ENCODE assay signal across 8 cellular contexts in the genomic region with DNA sequence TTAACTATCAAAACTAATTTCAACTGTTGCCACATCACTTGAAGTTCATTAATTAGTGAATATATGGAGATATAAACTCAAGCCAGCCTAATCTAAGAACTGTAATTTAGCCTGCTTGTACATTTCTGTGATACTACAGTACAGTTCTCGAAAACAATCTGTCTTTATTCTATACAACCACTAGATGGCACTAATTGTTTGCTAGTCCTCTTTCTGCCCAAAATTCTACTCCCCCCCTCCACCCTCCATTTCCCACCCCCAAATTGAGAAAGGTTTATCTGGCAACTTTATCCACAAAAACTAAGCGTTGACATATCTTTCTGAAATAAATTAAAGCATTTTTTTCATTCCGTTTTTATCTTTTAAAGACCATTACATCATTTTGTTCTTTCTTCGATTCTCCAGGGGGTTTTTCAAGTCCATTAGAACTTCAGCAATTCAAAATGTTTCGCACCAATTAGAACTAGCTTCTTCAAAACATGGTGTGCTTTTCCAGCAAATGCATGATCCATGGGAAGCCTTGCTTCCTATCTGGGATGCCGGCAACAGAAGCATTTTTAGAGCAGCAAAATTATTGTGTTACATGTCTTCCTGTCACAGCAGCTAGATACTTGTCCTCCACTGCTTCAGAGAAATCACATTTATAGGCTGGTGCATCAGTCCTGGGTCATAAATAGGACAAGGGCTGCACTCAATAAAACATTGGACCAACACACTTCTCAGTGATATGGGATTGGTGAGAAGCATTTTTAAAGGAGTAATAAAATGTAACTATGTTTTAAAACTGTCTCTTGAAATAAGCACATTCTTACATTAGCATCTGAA.
DNase-seq lines count a peak whose midpoint lies in the region; ATAC-seq and TF ChIP-seq lines count a peak whose summit lies in the region.

No MANE protein-coding gene starts in this region.

- no peak for TF ChIP-seq POLR2A in thyroid gland (IDR thresholded peaks at IDR 0.05)

- H3K4me1 ChIP-seq in thyroid gland, result no peaks in the 10 kb centered on the region

- DNase-seq in CD1c-positive myeloid dendritic cell (ENCODE audit: extremely low spot score), result peak; percentile 23
- DNase-seq in OCI-M1 (lab: John Stamatoyannopoulos, UW), result peak; percentile 35
- DNase-seq in foreskin fibroblast, result peak in 1 of 2 donors; percentile 28
- no peak for DNase-seq in thyroid gland
- no peak for DNase-seq in OCI-M2 (lab: John Stamatoyannopoulos, UW; ENCODE audit: unreplicated experiment)
- DNase-seq in GDM1 (lab: John Stamatoyannopoulos, UW), result no peak
- no peak for DNase-seq in dedifferentiated amniotic fluid mesenchymal stem cell (ENCODE audit: extremely low spot score)

- 32 to 33% methylated on average over 6 of the region's 6 CpGs for WGBS in thyroid gland, 2 donors

- peaks cover 4% of the 10 kb centered on the region for H3K27me3 ChIP-seq in thyroid gland

- H3K27ac ChIP-seq in thyroid gland, result no peak overlapping the region

- no peaks in the 10 kb centered on the region for H3K9me3 ChIP-seq in thyroid gland

- peak; percentile 41 for TF ChIP-seq CTCF in foreskin fibroblast (IDR thresholded peaks at IDR 0.05; ENCODE audit: low read depth, low read length)
- peak in 5 of 6 experiments; percentile 27 to 66 (median 49) for TF ChIP-seq CTCF in thyroid gland (IDR thresholded peaks at IDR 0.05)

- intact Hi-C loops in thyroid gland (cut with DNase I), result no loop called here

- ATAC-seq in GM19395 (IDR thresholded peaks at IDR 0.05; ENCODE audit: unreplicated experiment), result peak; percentile 55

- no peak overlapping the region for H3K4me3 ChIP-seq in foreskin fibroblast (ENCODE audit: low read depth in 1 of 2, low read length in 2 of 2)
- no peak overlapping the region for H3K4me3 ChIP-seq in thyroid gland (replicated peaks in 1 of 3)

- H3K36me3 ChIP-seq in thyroid gland, result no peaks in the 10 kb centered on the region

Comparison
In these comparisons a context has a peak if more than half of its experiments do, and no peak if none do; other contexts are left out.
1. DNase-seq: peak in CD1c-positive myeloid dendritic cell (single experiment) and OCI-M1 (single experiment); none in thyroid gland (0 of 2), OCI-M2 (single experiment), GDM1 (single experiment) and dedifferentiated amniotic fluid mesenchymal stem cell (single experiment).